Comparison of ENCODE assay signal across 24 cellular contexts in genomic region chr1:21018673-21019072, GRCh38.
DNase-seq lines count a peak whose midpoint lies in the region; ATAC-seq, FAIRE-seq and TF ChIP-seq lines count a peak whose summit lies in the region.
"Had no signal": no experiment of that assay in that cellular context is flagged by ENCODE, and none has a peak within 500 bp of the region (broad histone marks: within the 10 kb centered on the region; RNA-seq: fewer than 3 reads in every experiment).

No MANE protein-coding gene starts in this region.

- no peak overlapping the region for H3K23ac ChIP-seq in IMR-90 (ENCODE audit: low read depth, low read length)

- dilution Hi-C loops in IMR-90 (cut with HindIII; ENCODE audit: low sequenced_read_pairs, unreplicated experiment): no loop called here

- H3K9ac ChIP-seq in IMR-90 (ENCODE audit: low read depth, low read length): no peak overlapping the region
- H3K9ac ChIP-seq in K562 (ENCODE audit: insufficient read depth in 1 of 2, low read depth in 2 of 2, low read length in 2 of 2): no peak overlapping the region
- H3K9ac ChIP-seq: BLaER1, KMS-11 had no signal

- intact Hi-C loops in IMR-90 (cut with micrococcal nuclease) (no loop called here), K562 (cut with micrococcal nuclease) (no loop called here), sigmoid colon (cut with DNase I) (no loop called here), Calu3 (cut with micrococcal nuclease; ENCODE audit: unreplicated experiment) (no loop called here)

- no peak overlapping the region for H3K18ac ChIP-seq in IMR-90 (ENCODE audit: low read depth, low read length)

- H3K79me2 ChIP-seq in K562 (ENCODE audit: control insufficient read depth, insufficient read depth, low read length): peaks cover 23% of the 10 kb centered on the region

- no peak overlapping the region for H3K27ac Mint-ChIP-seq in Calu3 (ENCODE audit: unreplicated experiment)
- H3K27ac Mint-ChIP-seq: CD4-positive, alpha-beta memory T cell; GM23338 had no signal

- peak overlapping the region in 1 of 2 experiments; percentile 36; a peak in 1 of 4 replicates for H4K8ac ChIP-seq in IMR-90 (ENCODE audit: low read depth in 2 of 2, low read length in 2 of 2)

- TF ChIP-seq CTCF in 22Rv1 (IDR thresholded peaks at IDR 0.05) (no peak), IMR-90 (conservative IDR thresholded peaks at IDR 0.05; ENCODE audit: low read depth, low read length) (no peak), K562 (IDR thresholded peaks at IDR 0.05 in 2 of 3, conservative IDR thresholded peaks at IDR 0.05 in 1 of 3; ENCODE audit: insufficient read depth in 2 of 3, low read depth in 1 of 3, low read length in 3 of 3) (no peak), sigmoid colon (IDR thresholded peaks at IDR 0.05) (no peak), Calu3 (IDR thresholded peaks at IDR 0.05; ENCODE audit: unreplicated experiment) (no peak), GM10266 (IDR thresholded peaks at IDR 0.05; ENCODE audit: control insufficient read depth, insufficient read depth, low read depth, missing control alignments) (no peak), GM13976 (IDR thresholded peaks at IDR 0.05; ENCODE audit: borderline replicate concordance, control extremely low read depth, extremely low read depth, insufficient read depth, missing control alignments) (no peak)

- no peak overlapping the region for H3K4ac ChIP-seq in IMR-90 (ENCODE audit: low read depth, low read length)

- no peak overlapping the region for H2BK120ac ChIP-seq in IMR-90 (ENCODE audit: low read depth, low read length)

- no peak overlapping the region for H2BK15ac ChIP-seq in IMR-90 (ENCODE audit: low read depth, low read length)

- H3K4me3 ChIP-seq in IMR-90 (ENCODE audit: insufficient read depth, low read depth, low read length) (no peak overlapping the region), K562 (no peak overlapping the region), sigmoid colon (no peak overlapping the region)
- H3K4me3 ChIP-seq: BLaER1, GM23338, HAP-1, Peyer's patch, SJCRH30 had no signal

- peak overlapping the region; percentile 51; the same call in 1 of the 2 replicates for H3K14ac ChIP-seq in IMR-90 (replicated peaks; ENCODE audit: low read depth, low read length)

- TF ChIP-seq EP300 in K562 (IDR thresholded peaks at IDR 0.05; ENCODE audit: low read length) (no peak), sigmoid colon (IDR thresholded peaks at IDR 0.05) (no peak)

- H3K4me1 ChIP-seq in IMR-90 (ENCODE audit: control insufficient read depth, insufficient read depth, low read length) (peaks cover 10% of the 10 kb centered on the region), K562 (replicated peaks in 1 of 2; ENCODE audit: control insufficient read depth in 2 of 2, insufficient read depth in 2 of 2, low read length in 2 of 2) (peaks cover 10 to 28% of the 10 kb centered on the region in 2 experiments; a peak in 4 of 5 replicates), sigmoid colon (peaks cover 0 to 39% (median 32%) of the 10 kb centered on the region in 4 donors)

- no peak for TF ChIP-seq RAD21 in IMR-90 (IDR thresholded peaks at IDR 0.05; ENCODE audit: low read length)
- no peak for TF ChIP-seq RAD21 in K562 (CRISPR knock-in tag; conservative IDR thresholded peaks at IDR 0.05 in 1 of 2, IDR thresholded peaks at IDR 0.05 in 1 of 2)

- H3K79me1 ChIP-seq in IMR-90 (ENCODE audit: low read depth in 1 of 2, low read length in 2 of 2): peaks cover 29 to 66% of the 10 kb centered on the region in 2 experiments

- no peaks in the 10 kb centered on the region for H3K9me3 Mint-ChIP-seq in Calu3 (ENCODE audit: low read depth, unreplicated experiment)
- H3K9me3 Mint-ChIP-seq: CD4-positive, alpha-beta memory T cell; GM23338 had no signal

- H3K27ac ChIP-seq in 22Rv1 (peak overlapping the region; percentile 19; the same call in 1 of the 2 replicates), IMR-90 (ENCODE audit: insufficient read depth, low read length) (no peak overlapping the region), K562 (ENCODE audit: extremely low read depth, low read depth, low read length) (no peak overlapping the region), sigmoid colon (peak overlapping the region in 3 of 4 donors; percentile 1 to 51 (median 29))
- H3K27ac ChIP-seq: BLaER1, HL-60, KMS-11, Peyer's patch, SJCRH30 had no signal

- H2AK9ac ChIP-seq in IMR-90 (replicated peaks; ENCODE audit: low read depth, low read length, poor library complexity): no peak overlapping the region

- H3K36me3 ChIP-seq in IMR-90 (ENCODE audit: control insufficient read depth, insufficient read depth, low read length) (no peaks in the 10 kb centered on the region; the same call in 1 of the 2 replicates), K562 (ENCODE audit: control insufficient read depth, insufficient read depth, low read length) (no peaks in the 10 kb centered on the region), sigmoid colon (no peaks in the 10 kb centered on the region)
- H3K36me3 ChIP-seq: HAP-1, Peyer's patch, SJCRH30 had no signal

- H3K36me3 Mint-ChIP-seq in Calu3 (ENCODE audit: insufficient read depth, unreplicated experiment): peaks cover 10% of the 10 kb centered on the region

- no peaks in the 10 kb centered on the region for H3K27me3 ChIP-seq in IMR-90 (ENCODE audit: control insufficient read depth, insufficient read depth, low read length)
- H3K27me3 ChIP-seq in K562 (ENCODE audit: control insufficient read depth in 2 of 2, insufficient read depth in 2 of 2, low read length in 2 of 2): no peaks in the 10 kb centered on the region
- H3K27me3 ChIP-seq in sigmoid colon: no peaks in the 10 kb centered on the region
- H3K27me3 ChIP-seq: BLaER1, Peyer's patch, SJCRH30 had no signal

- no peak overlapping the region for H2AFZ ChIP-seq in IMR-90 (replicated peaks; ENCODE audit: low read length, poor library complexity)
- no peak overlapping the region for H2AFZ ChIP-seq in K562 (ENCODE audit: low read depth, low read length)
- H2AFZ ChIP-seq: GM23338 had no signal

- H3K9me3 ChIP-seq in IMR-90 (ENCODE audit: control insufficient read depth, insufficient read depth, low read length): no peaks in the 10 kb centered on the region
- no peaks in the 10 kb centered on the region for H3K9me3 ChIP-seq in K562 (replicated peaks; ENCODE audit: control insufficient read depth, insufficient read depth, low read depth, low read length)
- H3K9me3 ChIP-seq in sigmoid colon: no peaks in the 10 kb centered on the region
- H3K9me3 ChIP-seq: Caco-2, Peyer's patch had no signal

- no peak overlapping the region for H3K56ac ChIP-seq in IMR-90 (ENCODE audit: extremely low read depth, insufficient read depth, low read length)

- no peak for FAIRE-seq in K562 (lab: Jason Lieb, UNC)

- no peak overlapping the region for H2BK20ac ChIP-seq in IMR-90 (ENCODE audit: low read depth, low read length)

- H3K4me1 Mint-ChIP-seq in Calu3 (ENCODE audit: low read depth, unreplicated experiment): peaks cover 8% of the 10 kb centered on the region

- no peak overlapping the region for H2BK5ac ChIP-seq in IMR-90 (ENCODE audit: low read depth, low read length, poor library complexity, severe bottlenecking)

- H3K27me3 Mint-ChIP-seq in Calu3 (ENCODE audit: unreplicated experiment): no peaks in the 10 kb centered on the region
- H3K27me3 Mint-ChIP-seq: CD4-positive, alpha-beta memory T cell had no signal

- H3K4me3 Mint-ChIP-seq in Calu3 (ENCODE audit: low read depth, unreplicated experiment): no peak overlapping the region
- H3K4me3 Mint-ChIP-seq: CD4-positive, alpha-beta memory T cell; GM23338 had no signal

- H4K20me1 ChIP-seq in IMR-90 (ENCODE audit: insufficient read depth, low read length) (peaks cover 31% of the 10 kb centered on the region), K562 (replicated peaks; ENCODE audit: control insufficient read depth, insufficient read depth, low read length) (no peaks in the 10 kb centered on the region)

- BruUV-seq in IMR-90 (replicated peaks; lab: Mats Ljungman, UMichigan): no TSS peak
- BruUV-seq in K562 (replicated peaks; lab: Mats Ljungman, UMichigan): no TSS peak
- BruUV-seq in Calu3 (replicated peaks; lab: Mats Ljungman, UMichigan): no TSS peak

- no peak overlapping the region for H4K5ac ChIP-seq in IMR-90 (ENCODE audit: low read depth, low read length)

- H3K9me1 ChIP-seq in IMR-90 (ENCODE audit: insufficient read depth, low read length) (peaks cover 4% of the 10 kb centered on the region), K562 (ENCODE audit: control insufficient read depth, insufficient read depth, low read length) (no peaks in the 10 kb centered on the region)

- no peak for TF ChIP-seq POLR2A in IMR-90 (IDR thresholded peaks at IDR 0.05; ENCODE audit: low read depth, low read length)
- TF ChIP-seq POLR2A in K562 (conservative IDR thresholded peaks at IDR 0.05): no peak
- TF ChIP-seq POLR2A in sigmoid colon (IDR thresholded peaks at IDR 0.05): no peak

- no peak for DNase-seq in IMR-90
- no peak for DNase-seq in K562 (ENCODE audit: extremely low read depth in 1 of 4, low spot score in 3 of 4)
- no peak for DNase-seq in sigmoid colon
- DNase-seq in Calu3: no peak
- DNase-seq in GM03348 (ENCODE audit: low spot score): no peak
- no peak for DNase-seq in GM10266 (ENCODE audit: extremely low spot score)
- DNase-seq in GM13976 (ENCODE audit: low spot score): no peak
- DNase-seq: Caco-2; CD4-positive, alpha-beta memory T cell; EL; GF-D8; NCI-H1092 treated with DMSO at 0.1 percent for 48 hours; NCI-H1930; NCI-H2227 treated with DMSO at 0.1 percent for 48 hours; NCI-H524; NCI-H82; Peyer's patch; SJCRH30 had no signal

- H3K4me2 ChIP-seq in IMR-90 (ENCODE audit: low read depth, low read length): no peak overlapping the region
- no peak overlapping the region for H3K4me2 ChIP-seq in K562 (ENCODE audit: insufficient read depth, low read length)
- H3K4me2 ChIP-seq: BLaER1, GM23338, KMS-11 had no signal

- no peak overlapping the region for H2AK5ac ChIP-seq in IMR-90 (ENCODE audit: low read depth, low read length)

- CTCF ChIA-PET in IMR-90 (lab: Yijun Ruan, JAX): interaction anchor here (0.6 to 1.3 kb wide), 2 partner anchors 40 to 108 kb away, joined by 3 read pairs; no protein-coding TSS in a partner anchor
- CTCF ChIA-PET in K562 (lab: Yijun Ruan, JAX; ENCODE audit: low intra/inter-chr PET ratio): no interaction called here
- CTCF ChIA-PET in Calu3 (lab: Charles Lee): interaction anchor here (0.6 kb wide), 1 partner anchor 40 kb away, joined by 3 read pairs; no protein-coding TSS in a partner anchor

- ATAC-seq in IMR-90 (ENCODE audit: low read depth) (no peak), K562 (no peak)
- ATAC-seq: GM23338 had no signal

- in situ Hi-C loops in IMR-90 (cut with MboI; ENCODE audit: low sequenced_read_pairs): no loop called here
- in situ Hi-C loops in K562 (cut with MboI): no loop called here
- in situ Hi-C loops in GM13976 (cut with MboI; ENCODE audit: low sequenced_read_pairs, unreplicated experiment): no loop called here

- POLR2A ChIA-PET in IMR-90 (lab: Charles Lee; ENCODE audit: unreplicated experiment) (no interaction called here), K562 (lab: Yijun Ruan, JAX) (interaction anchor here (0.6 to 1.4 kb wide), 3 partner anchors 28 to 835 kb away, joined by 3 to 4 read pairs (median 4); no protein-coding TSS in a partner anchor)

- H4K91ac ChIP-seq in IMR-90 (ENCODE audit: insufficient read depth, low read depth, low read length): no peak overlapping the region

TF ChIP-seq in IMR-90, 13 proteins besides CTCF, POLR2A, EP300 and RAD21 (continues in another document):
- TF ChIP-seq RCOR1 (IDR thresholded peaks at IDR 0.05; ENCODE audit: insufficient replicate concordance, low read length): no peak

TF ChIP-seq in K562, 482 proteins besides CTCF, POLR2A, EP300 and RAD21 (continues in another document):
- TF ChIP-seq GABPA (tag; conservative IDR thresholded peaks at IDR 0.05; ENCODE audit: low read depth): no peak

Comparison
In these comparisons a context has a peak if more than half of its experiments do, and no peak if none do; other contexts are left out.
1. H3K27ac ChIP-seq: peak in 22Rv1 (single experiment) and sigmoid colon (3 of 4); none in IMR-90 (single experiment) and K562 (single experiment).